13 cellular contexts compared by ENCODE assay signal in the genomic region with DNA sequence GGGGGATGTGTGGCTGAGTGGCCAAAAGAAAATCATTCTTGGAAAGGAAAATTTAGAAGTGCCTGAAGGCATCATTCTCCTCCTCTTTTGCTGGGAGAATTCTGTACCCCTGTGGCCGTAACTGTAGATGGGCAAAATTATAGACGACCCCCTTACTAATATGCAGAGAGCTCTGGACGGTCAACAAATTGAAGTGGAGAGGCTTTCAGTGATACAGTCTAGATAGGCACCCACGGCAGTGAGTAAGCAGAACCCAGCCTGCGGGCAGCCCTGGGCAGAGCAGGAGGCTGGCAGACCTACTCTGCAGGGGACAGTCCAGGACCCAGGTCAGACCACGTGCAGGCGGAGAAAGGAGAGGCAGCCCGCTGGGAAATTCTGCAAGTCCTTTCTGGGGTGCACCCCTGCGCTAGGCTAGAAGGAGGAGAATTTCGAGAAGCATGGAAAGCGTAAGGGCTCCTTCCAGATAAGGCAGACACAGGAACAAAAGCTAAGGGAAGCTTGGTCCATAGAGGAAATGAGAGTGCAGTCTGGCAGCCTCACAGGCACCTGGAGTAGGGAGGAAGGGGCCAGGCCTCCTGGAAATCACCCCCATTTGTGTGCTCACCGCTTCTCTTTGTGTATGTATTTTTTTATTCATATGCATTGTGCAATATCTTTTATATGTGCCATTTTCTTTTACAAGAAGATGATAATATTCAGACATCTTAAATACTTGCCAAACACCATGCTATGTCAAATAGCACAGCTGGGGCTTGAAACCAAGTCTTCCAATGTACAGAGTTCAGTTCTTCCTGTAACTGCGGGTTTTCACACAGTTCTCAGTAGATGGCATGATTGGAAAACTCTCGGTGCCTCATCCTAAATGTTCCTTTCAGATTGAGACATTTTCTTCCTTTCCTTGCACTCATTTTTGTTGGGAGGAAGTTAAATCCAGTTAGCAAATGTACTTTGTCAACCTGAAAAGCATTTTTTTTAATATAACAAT. TPM values are rescaled to one million over a fixed set of nuclear protein-coding genes. Genes with fewer than 3 reads are reported as not detected.
DNase-seq lines count a peak whose midpoint lies in the region; ATAC-seq and TF ChIP-seq lines count a peak whose summit lies in the region.
"Had no signal": no experiment of that assay in that cellular context is flagged by ENCODE, and none has a peak within 500 bp of the region (broad histone marks: within the 10 kb centered on the region; RNA-seq: fewer than 3 reads in every experiment).

No MANE protein-coding gene starts in this region.

- H3K4me1 ChIP-seq in upper lobe of left lung, result peaks cover 0 to 14% (median 7%) of the 10 kb centered on the region in 4 donors

- no peak for TF ChIP-seq EP300 in upper lobe of left lung (IDR thresholded peaks at IDR 0.05)

- H3K4me3 ChIP-seq in upper lobe of left lung, result no peak overlapping the region

- H3K27ac ChIP-seq in upper lobe of left lung, result no peak overlapping the region
- H3K27ac ChIP-seq: WERI-Rb-1 had no signal

- no peak for TF ChIP-seq CTCF in upper lobe of left lung (IDR thresholded peaks at IDR 0.05)

- TF ChIP-seq POLR2A in upper lobe of left lung (IDR thresholded peaks at IDR 0.05), result no peak

- ATAC-seq in HG02610 (IDR thresholded peaks at IDR 0.05; ENCODE audit: unreplicated experiment) (peak; percentile 29), upper lobe of left lung (ENCODE audit: low FRiP score in 2 of 2) (peak; percentile 50 to 62), GM18519 (IDR thresholded peaks at IDR 0.05; ENCODE audit: low FRiP score, unreplicated experiment) (no peak), HG03439 (IDR thresholded peaks at IDR 0.05; ENCODE audit: unreplicated experiment) (no peak)

- no peaks in the 10 kb centered on the region for H3K27me3 ChIP-seq in upper lobe of left lung

- 64 to 75% methylated on average over 14 of the region's 14 CpGs for WGBS in upper lobe of left lung, 2 donors

- DNase-seq in RPMI7951 (ENCODE audit: low read depth) (peak; percentile 78), glomerular visceral epithelial cell (ENCODE audit: extremely low spot score) (peak; percentile 56), upper lobe of left lung (no peak)
- no peak for DNase-seq in activated CD8-positive, alpha-beta memory T cell treated with anti-CD3 and anti-CD28 coated beads, Interleukin-2, amount 50 U/mL, for 4 hours
- DNase-seq: activated naive CD4-positive, alpha-beta T cell treated with anti-CD3 and anti-CD28 coated beads, Interleukin-2, amount 50 U/mL, for 16 hours; CD4-positive, CD25-positive, alpha-beta regulatory T cell; central memory CD4-positive, alpha-beta T cell; KG1; NCI-H1930; WERI-Rb-1 had no signal

- H3K36me3 ChIP-seq in upper lobe of left lung, result no peaks in the 10 kb centered on the region
- H3K36me3 ChIP-seq: WERI-Rb-1 had no signal

- H3K9me3 ChIP-seq in upper lobe of left lung, result no peaks in the 10 kb centered on the region

RNA-seq across cellular contexts. Expression of a gene that starts 40.2 kb away (rescaled TPM):
- 5.0 and 10.8 TPM in 2 replicates for total RNA-seq in RPMI7951 (2014; rRNA removed; shearing (Covaris generic))
- total RNA-seq in upper lobe of left lung, result 10 to 100 TPM; 15.0 to 47.1 (median 31.2) TPM

Comparison
In these comparisons a context has a peak if more than half of its experiments do, and no peak if none do; other contexts are left out.
1. ATAC-seq: peak in HG02610 (single experiment) and upper lobe of left lung (2 of 2); none in GM18519 (single experiment) and HG03439 (single experiment).
2. DNase-seq: peak in RPMI7951 (single experiment) and glomerular visceral epithelial cell (single experiment); none in upper lobe of left lung (0 of 2) and activated CD8-positive, alpha-beta memory T cell treated with anti-CD3 and anti-CD28 coated beads, Interleukin-2, amount 50 U/mL, for 4 hours (single experiment).